16 cellular contexts compared by ENCODE assay signal in the genomic region with DNA sequence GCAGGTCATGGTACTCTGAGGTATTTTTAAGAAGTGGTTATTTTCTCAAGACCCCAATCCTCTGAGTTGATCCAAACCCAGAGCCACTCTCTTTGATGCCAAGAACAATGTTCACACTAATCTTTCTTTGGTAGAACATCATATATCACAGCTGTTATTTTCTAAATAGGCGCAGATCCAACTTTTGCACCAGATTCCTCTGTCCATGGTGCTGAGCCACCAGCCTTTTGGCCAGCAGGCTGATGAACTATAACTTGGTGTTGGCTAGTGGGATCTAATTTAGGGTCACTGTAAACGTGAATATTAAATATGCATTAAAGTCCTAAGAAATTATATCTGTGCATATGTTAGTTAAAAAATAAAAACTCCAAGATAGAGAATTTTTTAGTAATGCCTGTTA. TPM values are rescaled to one million over a fixed set of nuclear protein-coding genes. Genes with fewer than 3 reads are reported as not detected.
DNase-seq lines count a peak whose midpoint lies in the region; ATAC-seq and TF ChIP-seq lines count a peak whose summit lies in the region.
"Had no signal": no experiment of that assay in that cellular context is flagged by ENCODE, and none has a peak within 500 bp of the region (broad histone marks: within the 10 kb centered on the region; RNA-seq: fewer than 3 reads in every experiment).

No MANE protein-coding gene starts in this region.

- H3K4ac ChIP-seq in neuronal stem cell (ENCODE audit: low read length), result no peak overlapping the region

- peaks cover 4 to 8% of the 10 kb centered on the region in 2 experiments for H3K36me3 ChIP-seq in SK-N-SH (replicated peaks in 1 of 2; ENCODE audit: control insufficient read depth in 1 of 2, insufficient read depth in 2 of 2, low read length in 1 of 2)
- H3K36me3 ChIP-seq in MG63, result peaks cover 37% of the 10 kb centered on the region
- H3K36me3 ChIP-seq in neuronal stem cell (replicated peaks in 1 of 2; ENCODE audit: control insufficient read depth in 2 of 2, insufficient read depth in 2 of 2, low read length in 2 of 2), result peaks cover 0 to 70% of the 10 kb centered on the region in 2 donors
- H3K36me3 ChIP-seq in ascending aorta, result no peaks in the 10 kb centered on the region

- no peak overlapping the region for H2BK5ac ChIP-seq in neuronal stem cell (ENCODE audit: low read length)

- 87% methylated on average over 2 of the region's 2 CpGs for WGBS in SK-N-SH (ENCODE audit: low lambda C conversion rate)
- no CpG with 5 or more reads among the region's 2 CpGs for WGBS in neuronal stem cell (ENCODE audit: extremely low coverage in 2 of 2, insufficient read length in 2 of 2, insufficient replicate concordance in 1 of 2), 2 donors

- H3K79me2 ChIP-seq in SK-N-SH (ENCODE audit: insufficient read depth), result peaks cover 37% of the 10 kb centered on the region
- H3K79me2 ChIP-seq: parathyroid adenoma had no signal

- no peak overlapping the region for H3K18ac ChIP-seq in neuronal stem cell (ENCODE audit: low read length)

- H2AFZ ChIP-seq in SK-N-SH (ENCODE audit: low read depth) (no peak overlapping the region), neuronal stem cell (ENCODE audit: low read length) (no peak overlapping the region)
- H2AFZ ChIP-seq: parathyroid adenoma had no signal

- peaks cover 65% of the 10 kb centered on the region for H4K20me1 ChIP-seq in SK-N-SH (ENCODE audit: insufficient read depth)

- H3K9ac ChIP-seq in SK-N-SH (no peak overlapping the region), neuronal stem cell (ENCODE audit: low read depth, low read length, poor library complexity) (no peak overlapping the region)
- H3K9ac ChIP-seq: KMS-11, parathyroid adenoma had no signal

- no peak overlapping the region for H2BK15ac ChIP-seq in neuronal stem cell (ENCODE audit: low read length)

- no peak for DNase-seq in SK-N-SH
- DNase-seq in MG63, result peak; percentile 12
- DNase-seq in amniotic epithelial cell (ENCODE audit: low read depth), result peak; percentile 22
- DNase-seq in left kidney (ENCODE audit: low read depth, low spot score), result peak; percentile 59
- no peak for DNase-seq in activated T-cell treated with anti-CD3 and anti-CD28 coated beads for 4 hours
- DNase-seq in neuronal stem cell (ENCODE audit: low spot score), result no peak
- DNase-seq in ascending aorta (ENCODE audit: low spot score in 2 of 2), result no peak
- DNase-seq: esophagus squamous epithelium; NK-92 treated with Interleukin-12 subunit alpha and Interleukin-12 subunit beta, amount 100 ng/mL, for 24 hours; transverse colon had no signal

- H3K4me2 ChIP-seq in SK-N-SH, result no peak overlapping the region
- H3K4me2 ChIP-seq in neuronal stem cell (ENCODE audit: insufficient read depth, low read length, poor library complexity, severe bottlenecking), result no peak overlapping the region
- H3K4me2 ChIP-seq: KMS-11 had no signal

- no peak overlapping the region for H4K91ac ChIP-seq in neuronal stem cell (ENCODE audit: low read depth, low read length, poor library complexity)

- no peak overlapping the region for H3K27ac ChIP-seq in SK-N-SH (ENCODE audit: low read depth in 2 of 2, low read length in 1 of 2)
- H3K27ac ChIP-seq in neuronal stem cell (replicated peaks; ENCODE audit: low read length), result no peak overlapping the region
- H3K27ac ChIP-seq in ascending aorta, result no peak overlapping the region
- H3K27ac ChIP-seq: esophagus squamous epithelium, KMS-11, parathyroid adenoma, transverse colon had no signal

- H3K4me3 ChIP-seq in SK-N-SH (ENCODE audit: low read depth in 2 of 2, low read length in 1 of 2), result no peak overlapping the region
- no peak overlapping the region for H3K4me3 ChIP-seq in MG63
- H3K4me3 ChIP-seq in neuronal stem cell (ENCODE audit: low read length in 2 of 2), result no peak overlapping the region
- H3K4me3 ChIP-seq in ascending aorta, result no peak overlapping the region
- H3K4me3 ChIP-seq: esophagus squamous epithelium, transverse colon had no signal

- CTCF ChIA-PET in SK-N-SH (lab: Yijun Ruan, JAX), result interaction anchor here (0.7 kb wide), 1 partner anchor 625 kb away, joined by 3 read pairs; no protein-coding TSS in a partner anchor

- H3K4me1 ChIP-seq in SK-N-SH (ENCODE audit: control insufficient read depth in 1 of 2, insufficient read depth in 2 of 2, low read depth in 1 of 2, low read length in 1 of 2), result no peaks in the 10 kb centered on the region
- H3K4me1 ChIP-seq in neuronal stem cell (ENCODE audit: control insufficient read depth in 2 of 2, insufficient read depth in 1 of 2, low read depth in 1 of 2, low read length in 2 of 2), result peaks cover 0 to 4% of the 10 kb centered on the region in 2 donors
- no peaks in the 10 kb centered on the region for H3K4me1 ChIP-seq in ascending aorta
- H3K4me1 ChIP-seq: parathyroid adenoma, transverse colon had no signal

- no peak for TF ChIP-seq RAD21 in SK-N-SH (IDR thresholded peaks at IDR 0.05; ENCODE audit: low read length)

- H3K14ac ChIP-seq in neuronal stem cell (ENCODE audit: low read length), result no peak overlapping the region

- H3F3A ChIP-seq in SK-N-SH (replicated peaks; ENCODE audit: insufficient read depth), result no peaks in the 10 kb centered on the region

- intact Hi-C loops in ascending aorta (cut with DNase I), result no loop called here

- TF ChIP-seq EP300 in SK-N-SH (IDR thresholded peaks at IDR 0.05; ENCODE audit: borderline replicate concordance in 1 of 2, low read depth in 1 of 2, low read length in 1 of 2), result no peak

- no peak overlapping the region for H2BK120ac ChIP-seq in neuronal stem cell (ENCODE audit: low read depth, low read length)

- H3K9me3 ChIP-seq in SK-N-SH (no peaks in the 10 kb centered on the region), MG63 (no peaks in the 10 kb centered on the region), neuronal stem cell (replicated peaks in 1 of 2; ENCODE audit: control insufficient read depth in 2 of 2, insufficient read depth in 1 of 2, low read depth in 1 of 2, low read length in 2 of 2) (no peaks in the 10 kb centered on the region), ascending aorta (no peaks in the 10 kb centered on the region)
- H3K9me3 ChIP-seq: esophagus squamous epithelium, transverse colon had no signal

- H4K8ac ChIP-seq in neuronal stem cell (ENCODE audit: low read depth, low read length), result no peak overlapping the region

- TF ChIP-seq CTCF in SK-N-SH (IDR thresholded peaks at IDR 0.05) (no peak), ascending aorta (IDR thresholded peaks at IDR 0.05) (no peak)

- H3K27me3 ChIP-seq in SK-N-SH (ENCODE audit: insufficient read depth) (no peaks in the 10 kb centered on the region), MG63 (no peaks in the 10 kb centered on the region), neuronal stem cell (ENCODE audit: control insufficient read depth in 3 of 3, insufficient read depth in 3 of 3, low read depth in 1 of 3, low read length in 3 of 3) (no peaks in the 10 kb centered on the region), ascending aorta (no peaks in the 10 kb centered on the region)
- H3K27me3 ChIP-seq: esophagus squamous epithelium, transverse colon had no signal

- H3K79me1 ChIP-seq in neuronal stem cell (ENCODE audit: low read depth, low read length), result no peaks in the 10 kb centered on the region

- H2BK12ac ChIP-seq in neuronal stem cell (ENCODE audit: low read length), result no peak overlapping the region

- H2AK5ac ChIP-seq in neuronal stem cell (ENCODE audit: low read depth, low read length), result no peak overlapping the region

- POLR2A ChIA-PET in SK-N-SH (lab: Yijun Ruan, JAX), result no interaction called here

- ATAC-seq in SK-N-SH treated with all-trans-retinoic acid at 6 μM for 48 hours, result no peak
- ATAC-seq: activated CD4-positive, CD25-positive, alpha-beta regulatory T cell treated with anti-CD3 and anti-CD28 coated beads, Interleukin-2, amount 50 U/mL, for 24 hours had no signal

- no peak overlapping the region for H3K23ac ChIP-seq in neuronal stem cell (ENCODE audit: low read depth, low read length, poor library complexity)

- no peaks in the 10 kb centered on the region for H3K9me2 ChIP-seq in SK-N-SH

TF ChIP-seq in SK-N-SH, 30 proteins besides CTCF, POLR2A, EP300 and RAD21 (continues in another document):
- TF ChIP-seq NRF1 (IDR thresholded peaks at IDR 0.05; ENCODE audit: low read depth, low read length), result no peak

TF ChIP-seq in SK-N-SH treated with all-trans-retinoic acid at 6 μM for 48 hours, 23 proteins besides CTCF, POLR2A, EP300 and RAD21:
- TF ChIP-seq OSR1 (CRISPR knock-in tag; IDR thresholded peaks at IDR 0.05) (no peak), ZFP30 (CRISPR knock-in tag; IDR thresholded peaks at IDR 0.05) (no peak), ZNF70 (CRISPR knock-in tag; IDR thresholded peaks at IDR 0.05) (no peak), RARB (CRISPR knock-in tag; IDR thresholded peaks at IDR 0.05) (no peak), TOX (CRISPR knock-in tag; IDR thresholded peaks at IDR 0.05; ENCODE audit: borderline replicate concordance) (no peak)
- TF ChIP-seq, protein P1, sequence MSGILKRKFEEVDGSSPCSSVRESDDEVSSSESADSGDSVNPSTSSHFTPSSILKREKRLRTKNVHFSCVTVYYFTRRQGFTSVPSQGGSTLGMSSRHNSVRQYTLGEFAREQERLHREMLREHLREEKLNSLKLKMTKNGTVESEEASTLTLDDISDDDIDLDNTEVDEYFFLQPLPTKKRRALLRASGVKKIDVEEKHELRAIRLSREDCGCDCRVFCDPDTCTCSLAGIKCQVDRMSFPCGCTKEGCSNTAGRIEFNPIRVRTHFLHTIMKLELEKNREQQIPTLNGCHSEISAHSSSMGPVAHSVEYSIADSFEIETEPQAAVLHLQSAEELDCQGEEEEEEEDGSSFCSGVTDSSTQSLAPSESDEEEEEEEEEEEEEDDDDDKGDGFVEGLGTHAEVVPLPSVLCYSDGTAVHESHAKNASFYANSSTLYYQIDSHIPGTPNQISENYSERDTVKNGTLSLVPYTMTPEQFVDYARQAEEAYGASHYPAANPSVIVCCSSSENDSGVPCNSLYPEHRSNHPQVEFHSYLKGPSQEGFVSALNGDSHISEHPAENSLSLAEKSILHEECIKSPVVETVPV (CRISPR knock-in tag; IDR thresholded peaks at IDR 0.05), result no peak

RNA-seq across cellular contexts. Expression of a gene that starts 7.0 kb away (rescaled TPM):
- polyA plus RNA-seq in SK-N-SH (2012; rRNA removed), result 1.6 and 1.9 TPM in 2 replicates
- 1.6 TPM in 2 replicates for polyA plus RNA-seq in SK-N-SH (2012; cell fraction: cytosol; rRNA removed)
- polyA plus RNA-seq in SK-N-SH (2012; cell fraction: nucleus; rRNA removed), result 2.3 and 3.2 TPM in 2 replicates
- 2.2 and 2.6 TPM in 2 replicates for total RNA-seq in MG63 (2014; rRNA removed; shearing (Covaris generic); ENCODE audit: low replicate concordance)
- 6.9 TPM for polyA plus RNA-seq in neuronal stem cell (2013, experiment 1 of 2)
- polyA plus RNA-seq in neuronal stem cell (2013, experiment 2 of 2), result 6.6 TPM
- total RNA-seq in ascending aorta, result 3.1 TPM

RNA-seq across cellular contexts. Expression of a gene that starts 47.9 kb away (rescaled TPM):
- 0.03 TPM in 1 of 2 replicates, not detected in the other for polyA plus RNA-seq in SK-N-SH (2012; rRNA removed)
- not detected in 2 replicates for polyA plus RNA-seq in SK-N-SH (2012; cell fraction: cytosol; rRNA removed)
- 0.12 and 0.14 TPM in 2 replicates for polyA plus RNA-seq in SK-N-SH (2012; cell fraction: nucleus; rRNA removed)
- not detected in 2 replicates for total RNA-seq in MG63 (2014; rRNA removed; shearing (Covaris generic); ENCODE audit: low replicate concordance)
- polyA plus RNA-seq in neuronal stem cell (2013, experiment 1 of 2), result 0.04 TPM
- polyA plus RNA-seq in neuronal stem cell (2013, experiment 2 of 2), result not detected
- total RNA-seq in ascending aorta, result not detected
- total RNA-seq: activated T-helper 2 cell treated with anti-CD3 and anti-CD28 coated beads, Interferon-gamma antibody, Interleukin-2, Interleukin-4, amounts not matched to agents 10 μg/mL and 5 μg/mL and 100 μg/mL, durations not matched to agents 14 hours and 24 hours and 36 hours; esophagus squamous epithelium; mesothelial cell of epicardium had no signal

Comparison
In these comparisons a context has a peak if more than half of its experiments do, and no peak if none do; other contexts are left out.
1. DNase-seq: peak in MG63 (single experiment), amniotic epithelial cell (single experiment) and left kidney (single experiment); none in SK-N-SH (single experiment), activated T-cell treated with anti-CD3 and anti-CD28 coated beads for 4 hours (single experiment), neuronal stem cell (single experiment) and ascending aorta (0 of 2).